ENCODE assay signal across 1 cellular context in genomic region chr19:35609881-35610353, GRCh38.
TF ChIP-seq lines count a peak whose summit lies in the region.

No MANE protein-coding gene starts in this region.

TF ChIP-seq in GM12878, 131 proteins besides CTCF, POLR2A, EP300 and RAD21 (continued from another document):
- TF ChIP-seq, protein P1, sequence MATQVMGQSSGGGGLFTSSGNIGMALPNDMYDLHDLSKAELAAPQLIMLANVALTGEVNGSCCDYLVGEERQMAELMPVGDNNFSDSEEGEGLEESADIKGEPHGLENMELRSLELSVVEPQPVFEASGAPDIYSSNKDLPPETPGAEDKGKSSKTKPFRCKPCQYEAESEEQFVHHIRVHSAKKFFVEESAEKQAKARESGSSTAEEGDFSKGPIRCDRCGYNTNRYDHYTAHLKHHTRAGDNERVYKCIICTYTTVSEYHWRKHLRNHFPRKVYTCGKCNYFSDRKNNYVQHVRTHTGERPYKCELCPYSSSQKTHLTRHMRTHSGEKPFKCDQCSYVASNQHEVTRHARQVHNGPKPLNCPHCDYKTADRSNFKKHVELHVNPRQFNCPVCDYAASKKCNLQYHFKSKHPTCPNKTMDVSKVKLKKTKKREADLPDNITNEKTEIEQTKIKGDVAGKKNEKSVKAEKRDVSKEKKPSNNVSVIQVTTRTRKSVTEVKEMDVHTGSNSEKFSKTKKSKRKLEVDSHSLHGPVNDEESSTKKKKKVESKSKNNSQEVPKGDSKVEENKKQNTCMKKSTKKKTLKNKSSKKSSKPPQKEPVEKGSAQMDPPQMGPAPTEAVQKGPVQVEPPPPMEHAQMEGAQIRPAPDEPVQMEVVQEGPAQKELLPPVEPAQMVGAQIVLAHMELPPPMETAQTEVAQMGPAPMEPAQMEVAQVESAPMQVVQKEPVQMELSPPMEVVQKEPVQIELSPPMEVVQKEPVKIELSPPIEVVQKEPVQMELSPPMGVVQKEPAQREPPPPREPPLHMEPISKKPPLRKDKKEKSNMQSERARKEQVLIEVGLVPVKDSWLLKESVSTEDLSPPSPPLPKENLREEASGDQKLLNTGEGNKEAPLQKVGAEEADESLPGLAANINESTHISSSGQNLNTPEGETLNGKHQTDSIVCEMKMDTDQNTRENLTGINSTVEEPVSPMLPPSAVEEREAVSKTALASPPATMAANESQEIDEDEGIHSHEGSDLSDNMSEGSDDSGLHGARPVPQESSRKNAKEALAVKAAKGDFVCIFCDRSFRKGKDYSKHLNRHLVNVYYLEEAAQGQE (IDR thresholded peaks at IDR 0.05; ENCODE audit: low read depth, low read length), result no peak
- TF ChIP-seq, protein P2, sequence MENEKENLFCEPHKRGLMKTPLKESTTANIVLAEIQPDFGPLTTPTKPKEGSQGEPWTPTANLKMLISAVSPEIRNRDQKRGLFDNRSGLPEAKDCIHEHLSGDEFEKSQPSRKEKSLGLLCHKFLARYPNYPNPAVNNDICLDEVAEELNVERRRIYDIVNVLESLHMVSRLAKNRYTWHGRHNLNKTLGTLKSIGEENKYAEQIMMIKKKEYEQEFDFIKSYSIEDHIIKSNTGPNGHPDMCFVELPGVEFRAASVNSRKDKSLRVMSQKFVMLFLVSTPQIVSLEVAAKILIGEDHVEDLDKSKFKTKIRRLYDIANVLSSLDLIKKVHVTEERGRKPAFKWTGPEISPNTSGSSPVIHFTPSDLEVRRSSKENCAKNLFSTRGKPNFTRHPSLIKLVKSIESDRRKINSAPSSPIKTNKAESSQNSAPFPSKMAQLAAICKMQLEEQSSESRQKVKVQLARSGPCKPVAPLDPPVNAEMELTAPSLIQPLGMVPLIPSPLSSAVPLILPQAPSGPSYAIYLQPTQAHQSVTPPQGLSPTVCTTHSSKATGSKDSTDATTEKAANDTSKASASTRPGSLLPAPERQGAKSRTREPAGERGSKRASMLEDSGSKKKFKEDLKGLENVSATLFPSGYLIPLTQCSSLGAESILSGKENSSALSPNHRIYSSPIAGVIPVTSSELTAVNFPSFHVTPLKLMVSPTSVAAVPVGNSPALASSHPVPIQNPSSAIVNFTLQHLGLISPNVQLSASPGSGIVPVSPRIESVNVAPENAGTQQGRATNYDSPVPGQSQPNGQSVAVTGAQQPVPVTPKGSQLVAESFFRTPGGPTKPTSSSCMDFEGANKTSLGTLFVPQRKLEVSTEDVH (IDR thresholded peaks at IDR 0.05; ENCODE audit: low read depth, partially characterized antibody), result no peak
- TF ChIP-seq NFIC (IDR thresholded peaks at IDR 0.05; ENCODE audit: low read depth, low read length) (no peak), RFX5 (IDR thresholded peaks at IDR 0.05; ENCODE audit: low read depth, low read length) (no peak), MLLT1 (IDR thresholded peaks at IDR 0.05) (no peak), MEF2B (IDR thresholded peaks at IDR 0.05; ENCODE audit: partially characterized antibody, poor library complexity, severe bottlenecking) (no peak), MTA2 (IDR thresholded peaks at IDR 0.05; ENCODE audit: low read depth) (0 out of 2 replicates have a peak, but pooled peaks have one; percentile 14), CBX5 (IDR thresholded peaks at IDR 0.05; ENCODE audit: low read depth) (no peak), PML (IDR thresholded peaks at IDR 0.05; ENCODE audit: low read length) (no peak), BCL3 (IDR thresholded peaks at IDR 0.05; ENCODE audit: borderline replicate concordance, insufficient read depth, low read depth, low read length, poor library complexity, severe bottlenecking) (no peak), NBN (IDR thresholded peaks at IDR 0.05) (peak; percentile 59; the same call in 1 of the 2 replicates), ATF7 (IDR thresholded peaks at IDR 0.05; ENCODE audit: low read depth) (peak; percentile 64; the same call in 1 of the 2 replicates), SMC3 (IDR thresholded peaks at IDR 0.05; ENCODE audit: borderline replicate concordance, low read length) (no peak), FOXM1 (IDR thresholded peaks at IDR 0.05; ENCODE audit: low read depth, low read length) (no peak), TCF12 (IDR thresholded peaks at IDR 0.05; ENCODE audit: low read depth, low read length) (peak; percentile 51; the same call in 1 of the 2 replicates), ZBED1 (IDR thresholded peaks at IDR 0.05; ENCODE audit: borderline replicate concordance) (no peak), IKZF2 (IDR thresholded peaks at IDR 0.05) (peak; percentile 64 to 72; a peak in 2 of 4 replicates), KLF5 (IDR thresholded peaks at IDR 0.05; ENCODE audit: partially characterized antibody) (no peak), JUND (IDR thresholded peaks at IDR 0.05; ENCODE audit: low read depth, low read length) (no peak), CHD1 (IDR thresholded peaks at IDR 0.05; ENCODE audit: low read depth, low read length) (no peak), SIX5 (IDR thresholded peaks at IDR 0.05; ENCODE audit: low read depth, low read length, severe bottlenecking) (no peak)
- TF ChIP-seq, protein P3, sequence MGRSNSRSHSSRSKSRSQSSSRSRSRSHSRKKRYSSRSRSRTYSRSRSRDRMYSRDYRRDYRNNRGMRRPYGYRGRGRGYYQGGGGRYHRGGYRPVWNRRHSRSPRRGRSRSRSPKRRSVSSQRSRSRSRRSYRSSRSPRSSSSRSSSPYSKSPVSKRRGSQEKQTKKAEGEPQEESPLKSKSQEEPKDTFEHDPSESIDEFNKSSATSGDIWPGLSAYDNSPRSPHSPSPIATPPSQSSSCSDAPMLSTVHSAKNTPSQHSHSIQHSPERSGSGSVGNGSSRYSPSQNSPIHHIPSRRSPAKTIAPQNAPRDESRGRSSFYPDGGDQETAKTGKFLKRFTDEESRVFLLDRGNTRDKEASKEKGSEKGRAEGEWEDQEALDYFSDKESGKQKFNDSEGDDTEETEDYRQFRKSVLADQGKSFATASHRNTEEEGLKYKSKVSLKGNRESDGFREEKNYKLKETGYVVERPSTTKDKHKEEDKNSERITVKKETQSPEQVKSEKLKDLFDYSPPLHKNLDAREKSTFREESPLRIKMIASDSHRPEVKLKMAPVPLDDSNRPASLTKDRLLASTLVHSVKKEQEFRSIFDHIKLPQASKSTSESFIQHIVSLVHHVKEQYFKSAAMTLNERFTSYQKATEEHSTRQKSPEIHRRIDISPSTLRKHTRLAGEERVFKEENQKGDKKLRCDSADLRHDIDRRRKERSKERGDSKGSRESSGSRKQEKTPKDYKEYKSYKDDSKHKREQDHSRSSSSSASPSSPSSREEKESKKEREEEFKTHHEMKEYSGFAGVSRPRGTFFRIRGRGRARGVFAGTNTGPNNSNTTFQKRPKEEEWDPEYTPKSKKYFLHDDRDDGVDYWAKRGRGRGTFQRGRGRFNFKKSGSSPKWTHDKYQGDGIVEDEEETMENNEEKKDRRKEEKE (IDR thresholded peaks at IDR 0.05), result no peak
- TF ChIP-seq, protein P4, sequence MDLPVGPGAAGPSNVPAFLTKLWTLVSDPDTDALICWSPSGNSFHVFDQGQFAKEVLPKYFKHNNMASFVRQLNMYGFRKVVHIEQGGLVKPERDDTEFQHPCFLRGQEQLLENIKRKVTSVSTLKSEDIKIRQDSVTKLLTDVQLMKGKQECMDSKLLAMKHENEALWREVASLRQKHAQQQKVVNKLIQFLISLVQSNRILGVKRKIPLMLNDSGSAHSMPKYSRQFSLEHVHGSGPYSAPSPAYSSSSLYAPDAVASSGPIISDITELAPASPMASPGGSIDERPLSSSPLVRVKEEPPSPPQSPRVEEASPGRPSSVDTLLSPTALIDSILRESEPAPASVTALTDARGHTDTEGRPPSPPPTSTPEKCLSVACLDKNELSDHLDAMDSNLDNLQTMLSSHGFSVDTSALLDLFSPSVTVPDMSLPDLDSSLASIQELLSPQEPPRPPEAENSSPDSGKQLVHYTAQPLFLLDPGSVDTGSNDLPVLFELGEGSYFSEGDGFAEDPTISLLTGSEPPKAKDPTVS (IDR thresholded peaks at IDR 0.05; ENCODE audit: low read depth, low read length), result no peak
